In the genomic region with DNA sequence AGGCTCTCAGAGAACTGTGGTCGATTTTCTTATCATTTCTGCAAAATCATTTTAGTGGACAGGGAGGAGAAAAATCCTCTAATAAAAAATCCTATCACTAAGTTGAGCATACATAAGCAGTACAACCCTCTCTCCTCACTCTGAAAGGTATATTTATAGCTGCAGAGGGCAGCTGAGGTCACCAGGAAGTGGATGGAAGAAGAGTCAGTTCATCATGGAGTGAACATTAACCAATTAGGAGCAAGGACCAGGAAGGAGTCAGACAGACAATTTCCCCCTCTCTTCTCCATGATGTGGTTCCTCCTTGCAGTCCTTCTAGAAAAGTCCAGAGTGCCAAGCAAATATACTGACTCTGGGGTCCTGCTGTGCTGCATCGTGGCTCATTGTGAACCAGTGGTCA, we compare ENCODE assay signal across 27 cellular contexts.
A peak's percentile ranks its signal among the peaks of the same experiment; 100 is the strongest.
DNase-seq lines count a peak whose midpoint lies in the region; ATAC-seq and TF ChIP-seq lines count a peak whose summit lies in the region.
"Had no signal": no experiment of that assay in that cellular context is flagged by ENCODE, and none has a peak within 500 bp of the region (broad histone marks: within the 10 kb centered on the region; RNA-seq: fewer than 3 reads in every experiment).

No MANE protein-coding gene starts in this region.

- peak overlapping the region; percentile 75; the same call in 1 of the 2 replicates for H3K27ac ChIP-seq in C4-2B
- H3K27ac ChIP-seq: A549, HL-60 had no signal

- H3K4me1 ChIP-seq in mucosa of descending colon (ENCODE audit: low read depth): no peaks in the 10 kb centered on the region
- H3K4me1 ChIP-seq: A549 had no signal

- no peaks in the 10 kb centered on the region for H3K9me3 ChIP-seq in mucosa of descending colon
- H3K9me3 ChIP-seq: A549, MG63, SK-N-SH had no signal

- H3K36me3 Mint-ChIP-seq in Calu3 (ENCODE audit: insufficient read depth, unreplicated experiment): peaks cover 9% of the 10 kb centered on the region
- H3K36me3 Mint-ChIP-seq in activated CD8-positive, alpha-beta memory T cell treated with anti-CD3 and anti-CD28 coated beads, Interleukin-2, amount 10 ng/mL, durations not matched to agents 7 days and 5 days: no peaks in the 10 kb centered on the region
- H3K36me3 Mint-ChIP-seq: CD14-positive monocyte; CD8-positive, alpha-beta memory T cell had no signal

- DNase-seq in HuH-7 (ENCODE audit: low spot score) (peak; percentile 8), NCI-H510A treated with DMSO at 0.1 percent for 48 hours (lab: John Stamatoyannopoulos, UW) (peak; percentile 63), mucosa of descending colon (peak in 1 of 3 donors; percentile 3), Calu3 (no peak)
- no peak for DNase-seq in stimulated activated naive CD8-positive, alpha-beta T cell treated with anti-CD3 and anti-CD28 coated beads, Interleukin-15, amount 100 ng/mL, for 72 hours
- no peak for DNase-seq in activated CD8-positive, alpha-beta memory T cell treated with anti-CD3 and anti-CD28 coated beads, Interleukin-2, amount 10 ng/mL, durations not matched to agents 7 days and 5 days
- DNase-seq: AML-193; CD8-positive, alpha-beta memory T cell; GOT3; HCEC 1CT; Kasumi-1; MG63; NCI-H2029; NCI-H226; NCI-H524; NCI-H748 treated with DMSO at 0.1 percent for 48 hours; NK-92 treated with Interleukin-12 subunit alpha and Interleukin-12 subunit beta, amount 100 ng/mL, for 24 hours; PC-3; SK-N-SH; SW 1271 had no signal

- intact Hi-C loops in mucosa of descending colon (cut with DNase I, micrococcal nuclease) (no loop called here), Calu3 (cut with micrococcal nuclease; ENCODE audit: unreplicated experiment) (loop anchor here (10.0 kb wide), 1 partner anchor 162 kb away; no protein-coding TSS in a partner anchor)

- ATAC-seq in mucosa of descending colon (peak; percentile 56), GM21381 (IDR thresholded peaks at IDR 0.05; ENCODE audit: unreplicated experiment) (no peak)
- no peak for ATAC-seq in stimulated activated naive CD8-positive, alpha-beta T cell treated with anti-CD3 and anti-CD28 coated beads, Interleukin-15, amount 100 ng/mL, for 72 hours
- no peak for ATAC-seq in activated CD8-positive, alpha-beta memory T cell treated with anti-CD3 and anti-CD28 coated beads, Interleukin-2, amount 10 ng/mL, durations not matched to agents 7 days and 5 days
- ATAC-seq: A549, K562, PC-3 had no signal

- CTCF ChIA-PET in Calu3 (lab: Charles Lee): no interaction called here
- CTCF ChIA-PET in activated CD8-positive, alpha-beta memory T cell treated with anti-CD3 and anti-CD28 coated beads, Interleukin-2, amount 10 ng/mL, durations not matched to agents 7 days and 5 days (lab: Charles Lee): no interaction called here

- H3K4me3 Mint-ChIP-seq in Calu3 (ENCODE audit: low read depth, unreplicated experiment): no peak overlapping the region
- no peak overlapping the region for H3K4me3 Mint-ChIP-seq in stimulated activated naive CD8-positive, alpha-beta T cell treated with anti-CD3 and anti-CD28 coated beads, Interleukin-15, amount 100 ng/mL, for 72 hours
- H3K4me3 Mint-ChIP-seq in activated CD8-positive, alpha-beta memory T cell treated with anti-CD3 and anti-CD28 coated beads, Interleukin-2, amount 10 ng/mL, durations not matched to agents 7 days and 5 days: no peak overlapping the region
- H3K4me3 Mint-ChIP-seq: CD14-positive monocyte; CD8-positive, alpha-beta memory T cell; T-helper 1 cell treated with Interleukin-12 subunit alpha and Interleukin-12 subunit beta and Interleukin-4 antibody, amounts not matched to agents 30 μg/mL and 1 μg/mL, for 36 hours had no signal

- no peaks in the 10 kb centered on the region for H3K36me3 ChIP-seq in mucosa of descending colon (ENCODE audit: low read depth)
- H3K36me3 ChIP-seq: MG63 had no signal

- no peak for TF ChIP-seq CTCF in C4-2B (conservative IDR thresholded peaks at IDR 0.05)
- TF ChIP-seq CTCF in mucosa of descending colon (IDR thresholded peaks at IDR 0.05): no peak
- TF ChIP-seq CTCF in Calu3 (IDR thresholded peaks at IDR 0.05; ENCODE audit: unreplicated experiment): no peak

- H3K4me1 Mint-ChIP-seq in Calu3 (ENCODE audit: low read depth, unreplicated experiment): peaks cover 49% of the 10 kb centered on the region
- no peaks in the 10 kb centered on the region for H3K4me1 Mint-ChIP-seq in stimulated activated naive CD8-positive, alpha-beta T cell treated with anti-CD3 and anti-CD28 coated beads, Interleukin-15, amount 100 ng/mL, for 72 hours
- H3K4me1 Mint-ChIP-seq in activated CD8-positive, alpha-beta memory T cell treated with anti-CD3 and anti-CD28 coated beads, Interleukin-2, amount 10 ng/mL, durations not matched to agents 7 days and 5 days: no peaks in the 10 kb centered on the region
- H3K4me1 Mint-ChIP-seq: CD14-positive monocyte; CD8-positive, alpha-beta memory T cell had no signal

- BruUV-seq in Calu3 (replicated peaks; lab: Mats Ljungman, UMichigan): no TSS peak

- H3K27ac Mint-ChIP-seq in Calu3 (ENCODE audit: unreplicated experiment): no peak overlapping the region
- H3K27ac Mint-ChIP-seq in stimulated activated naive CD8-positive, alpha-beta T cell treated with anti-CD3 and anti-CD28 coated beads, Interleukin-15, amount 100 ng/mL, for 72 hours: no peak overlapping the region
- H3K27ac Mint-ChIP-seq in activated CD8-positive, alpha-beta memory T cell treated with anti-CD3 and anti-CD28 coated beads, Interleukin-2, amount 10 ng/mL, durations not matched to agents 7 days and 5 days: no peak overlapping the region
- H3K27ac Mint-ChIP-seq: CD14-positive monocyte; T-helper 1 cell treated with Interleukin-12 subunit alpha and Interleukin-12 subunit beta and Interleukin-4 antibody, amounts not matched to agents 30 μg/mL and 1 μg/mL, for 36 hours had no signal

- H3K9me3 Mint-ChIP-seq in Calu3 (ENCODE audit: low read depth, unreplicated experiment): no peaks in the 10 kb centered on the region
- peaks cover 7 to 28% of the 10 kb centered on the region in 2 donors for H3K9me3 Mint-ChIP-seq in stimulated activated naive CD8-positive, alpha-beta T cell treated with anti-CD3 and anti-CD28 coated beads, Interleukin-15, amount 100 ng/mL, for 72 hours
- H3K9me3 Mint-ChIP-seq in activated CD8-positive, alpha-beta memory T cell treated with anti-CD3 and anti-CD28 coated beads, Interleukin-2, amount 10 ng/mL, durations not matched to agents 7 days and 5 days (ENCODE audit: low read depth): peaks cover 2% of the 10 kb centered on the region

- no peak overlapping the region for H3K4me3 ChIP-seq in mucosa of descending colon
- H3K4me3 ChIP-seq: A549, K562, MG63 had no signal

- no peaks in the 10 kb centered on the region for H3K27me3 Mint-ChIP-seq in Calu3 (ENCODE audit: unreplicated experiment)
- H3K27me3 Mint-ChIP-seq in stimulated activated naive CD8-positive, alpha-beta T cell treated with anti-CD3 and anti-CD28 coated beads, Interleukin-15, amount 100 ng/mL, for 72 hours: no peaks in the 10 kb centered on the region
- H3K27me3 Mint-ChIP-seq in activated CD8-positive, alpha-beta memory T cell treated with anti-CD3 and anti-CD28 coated beads, Interleukin-2, amount 10 ng/mL, durations not matched to agents 7 days and 5 days: no peaks in the 10 kb centered on the region
- H3K27me3 Mint-ChIP-seq: CD8-positive, alpha-beta memory T cell had no signal

Comparison
In these comparisons a context has a peak if more than half of its experiments do, and no peak if none do; other contexts are left out.
1. DNase-seq: peak in HuH-7 (single experiment) and NCI-H510A treated with DMSO at 0.1 percent for 48 hours (single experiment); none in Calu3 (single experiment), stimulated activated naive CD8-positive, alpha-beta T cell treated with anti-CD3 and anti-CD28 coated beads, Interleukin-15, amount 100 ng/mL, for 72 hours (0 of 2) and activated CD8-positive, alpha-beta memory T cell treated with anti-CD3 and anti-CD28 coated beads, Interleukin-2, amount 10 ng/mL, durations not matched to agents 7 days and 5 days (single experiment).